Comparison of ENCODE assay signal across 14 cellular contexts in genomic region chrX:44913656-44914531, GRCh38. TPM values are rescaled to one million over a fixed set of nuclear protein-coding genes. Genes with fewer than 3 reads are reported as not detected.
DNase-seq lines count a peak whose midpoint lies in the region; ATAC-seq and TF ChIP-seq lines count a peak whose summit lies in the region.
"Had no signal": no experiment of that assay in that cellular context is flagged by ENCODE, and none has a peak within 500 bp of the region (broad histone marks: within the 10 kb centered on the region; RNA-seq: fewer than 3 reads in every experiment).

No MANE protein-coding gene starts in this region.

- no peak overlapping the region for H3K9ac ChIP-seq in smooth muscle cell (ENCODE audit: low read depth)

- DNase-seq in activated T-cell treated with anti-CD3 and anti-CD28 coated beads, Interleukin-2, amount 50 U/mL, for 24 hours, result no peak
- no peak for DNase-seq in activated T-cell treated with anti-CD3 and anti-CD28 coated beads, Interleukin-2, amount 50 U/mL, for 48 hours
- no peak for DNase-seq in smooth muscle cell (lab: John Stamatoyannopoulos, UW; ENCODE audit: unreplicated experiment)
- DNase-seq in activated gamma-delta T cell treated with Interleukin-2 at 50 U/mL for 16 hours, result no peak
- DNase-seq in NCI-H748 (lab: John Stamatoyannopoulos, UW; ENCODE audit: unreplicated experiment), result no peak
- DNase-seq in left colon, result no peak
- DNase-seq: effector memory CD4-positive, alpha-beta T cell; MV-4-11; NCI-H774; upper lobe of right lung had no signal

- H3K4me3 ChIP-seq in smooth muscle cell, result no peak overlapping the region
- H3K4me3 ChIP-seq: right atrium auricular region, upper lobe of right lung had no signal

- no peaks in the 10 kb centered on the region for H3K27me3 ChIP-seq in smooth muscle cell (ENCODE audit: low read depth)
- H3K27me3 ChIP-seq: right atrium auricular region, upper lobe of right lung had no signal

- H3K27ac ChIP-seq in smooth muscle cell (ENCODE audit: low read depth), result peak overlapping the region; percentile 54
- H3K27ac ChIP-seq: right atrium auricular region, upper lobe of right lung had no signal

- WGBS in smooth muscle cell (ENCODE audit: low lambda C conversion rate), result 80% methylated on average over 9 of the region's 9 CpGs

- TF ChIP-seq CTCF in smooth muscle cell (IDR thresholded peaks at IDR 0.05; ENCODE audit: borderline replicate concordance, insufficient read depth, poor library complexity, severe bottlenecking), result no peak

- H3K4me1 Mint-ChIP-seq in activated T-cell treated with anti-CD3 and anti-CD28 coated beads, Interleukin-2, amount 50 U/mL, for 24 hours (ENCODE audit: low read depth), result peaks cover 60% of the 10 kb centered on the region
- peaks cover 15% of the 10 kb centered on the region for H3K4me1 Mint-ChIP-seq in activated T-helper 17 cell treated with anti-CD3 and anti-CD28 coated beads, Interleukin-2, amount 50 U/mL, for 72 hours

- peak overlapping the region; percentile 75 for H3K27ac Mint-ChIP-seq in activated T-cell treated with anti-CD3 and anti-CD28 coated beads, Interleukin-2, amount 50 U/mL, for 24 hours
- peak overlapping the region; percentile 86 for H3K27ac Mint-ChIP-seq in activated T-helper 17 cell treated with anti-CD3 and anti-CD28 coated beads, Interleukin-2, amount 50 U/mL, for 72 hours
- H3K27ac Mint-ChIP-seq: memory B cell had no signal

- peaks cover 49% of the 10 kb centered on the region for H4K20me1 ChIP-seq in smooth muscle cell (ENCODE audit: low read depth)

- no peaks in the 10 kb centered on the region for H3K4me1 ChIP-seq in smooth muscle cell (ENCODE audit: low read depth)

- H3F3A ChIP-seq in smooth muscle cell (ENCODE audit: low read depth), result no peaks in the 10 kb centered on the region

- peaks cover 2% of the 10 kb centered on the region for H3K9me3 Mint-ChIP-seq in activated T-cell treated with anti-CD3 and anti-CD28 coated beads, Interleukin-2, amount 50 U/mL, for 24 hours
- H3K9me3 Mint-ChIP-seq in activated T-helper 17 cell treated with anti-CD3 and anti-CD28 coated beads, Interleukin-2, amount 50 U/mL, for 72 hours, result no peaks in the 10 kb centered on the region
- H3K9me3 Mint-ChIP-seq: memory B cell had no signal

- H3K4me2 ChIP-seq in smooth muscle cell, result peak overlapping the region; percentile 74

- H2AFZ ChIP-seq in smooth muscle cell (ENCODE audit: low read depth), result no peak overlapping the region

- intact Hi-C loops in left colon (cut with DNase I, micrococcal nuclease), result no loop called here

- no peak overlapping the region for H3K4me3 Mint-ChIP-seq in activated T-cell treated with anti-CD3 and anti-CD28 coated beads, Interleukin-2, amount 50 U/mL, for 24 hours
- peak overlapping the region; percentile 58 for H3K4me3 Mint-ChIP-seq in activated T-helper 17 cell treated with anti-CD3 and anti-CD28 coated beads, Interleukin-2, amount 50 U/mL, for 72 hours
- H3K4me3 Mint-ChIP-seq: memory B cell had no signal

- ATAC-seq in HG02759 (IDR thresholded peaks at IDR 0.05; ENCODE audit: unreplicated experiment) (peak; percentile 59), left colon (no peak)
- ATAC-seq in activated T-helper 17 cell treated with anti-CD3 and anti-CD28 coated beads, Interleukin-2, amount 50 U/mL, for 72 hours (replicated peaks), result no peak
- ATAC-seq: upper lobe of right lung had no signal

- H3K79me2 ChIP-seq in smooth muscle cell (ENCODE audit: low read depth), result peaks cover 84% of the 10 kb centered on the region

- H3K9me3 ChIP-seq in smooth muscle cell (replicated peaks; ENCODE audit: low read depth), result no peaks in the 10 kb centered on the region
- H3K9me3 ChIP-seq: right atrium auricular region, upper lobe of right lung had no signal

- no peaks in the 10 kb centered on the region for H3K36me3 ChIP-seq in smooth muscle cell (ENCODE audit: low read depth)
- H3K36me3 ChIP-seq: right atrium auricular region, upper lobe of right lung had no signal

- peaks cover 17% of the 10 kb centered on the region for H3K36me3 Mint-ChIP-seq in activated T-cell treated with anti-CD3 and anti-CD28 coated beads, Interleukin-2, amount 50 U/mL, for 24 hours (ENCODE audit: low read depth)
- no peaks in the 10 kb centered on the region for H3K36me3 Mint-ChIP-seq in activated T-helper 17 cell treated with anti-CD3 and anti-CD28 coated beads, Interleukin-2, amount 50 U/mL, for 72 hours (ENCODE audit: low read depth)

- no peaks in the 10 kb centered on the region for H3K27me3 Mint-ChIP-seq in activated T-cell treated with anti-CD3 and anti-CD28 coated beads, Interleukin-2, amount 50 U/mL, for 24 hours
- H3K27me3 Mint-ChIP-seq in activated T-helper 17 cell treated with anti-CD3 and anti-CD28 coated beads, Interleukin-2, amount 50 U/mL, for 72 hours, result no peaks in the 10 kb centered on the region
- H3K27me3 Mint-ChIP-seq: memory B cell had no signal

RNA-seq across cellular contexts. Expression of gene KDM6A, which starts 40.9 kb away (rescaled TPM):
- total RNA-seq in activated T-helper 17 cell treated with anti-CD3 and anti-CD28 coated beads, Interleukin-2, amount 50 U/mL, for 72 hours, result 10 to 100 TPM; 24.4 to 33.1 TPM
- 28.1 and 38.7 TPM in 2 replicates for total RNA-seq in smooth muscle cell
- polyA plus RNA-seq in smooth muscle cell, result 9.6 and 11.8 TPM in 2 replicates
- total RNA-seq in left colon, result 10 to 100 TPM; 38.5 to 42.2 TPM
